Comparison of ENCODE assay signal across 13 cellular contexts in genomic region chr5:155605898-155606297, GRCh38.
"Had no signal": no experiment of that assay in that cellular context is flagged by ENCODE, and none has a peak within 500 bp of the region (broad histone marks: within the 10 kb centered on the region; RNA-seq: fewer than 3 reads in every experiment).

No MANE protein-coding gene starts in this region.

- H3K9me3 ChIP-seq: esophagus muscularis mucosa had no signal

- H3K4me1 ChIP-seq: esophagus muscularis mucosa had no signal

- H3K36me3 ChIP-seq: esophagus muscularis mucosa had no signal

- DNase-seq: activated CD4-positive, alpha-beta T cell treated with anti-CD3 and anti-CD28 coated beads, Interleukin-2, amount 10 ng/mL, durations not matched to agents 24 days and 14 days; activated CD4-positive, CD25-positive, alpha-beta regulatory T cell; activated CD8-positive, alpha-beta T cell treated with anti-CD3 and anti-CD28 coated beads, Interleukin-2, amount 10 ng/mL, durations not matched to agents 7 days and 5 days; activated gamma-delta T cell treated with Interleukin-2 at 50 U/mL for 16 hours; activated naive CD8-positive, alpha-beta T cell treated with anti-CD3 and anti-CD28 coated beads for 36 hours; amygdala; central memory CD4-positive, alpha-beta T cell; kidney; mesendoderm had no signal

- ATAC-seq: activated CD8-positive, alpha-beta T cell treated with anti-CD3 and anti-CD28 coated beads, Interleukin-2, amount 10 ng/mL, durations not matched to agents 7 days and 5 days; natural killer cell treated with Interleukin-12 subunit alpha and Interleukin-12 subunit beta and Interleukin-15 and Interleukin-18, amount 100 ng/mL, for 72 hours; stimulated activated effector memory CD8-positive, alpha-beta T cell treated with anti-CD3 and anti-CD28 coated beads, Interleukin-12 subunit alpha, Interleukin-12 subunit beta, amount 100 ng/mL, for 72 hours had no signal

- H3K4me3 ChIP-seq: coronary artery, esophagus muscularis mucosa had no signal

- H3K27me3 ChIP-seq: esophagus muscularis mucosa had no signal

- H3K27ac ChIP-seq: coronary artery, esophagus muscularis mucosa had no signal
